ENCODE assay signal across 11 cellular contexts in genomic region chr18:36786686-36787085, GRCh38. TPM values are rescaled to one million over a fixed set of nuclear protein-coding genes. Genes with fewer than 3 reads are reported as not detected.
DNase-seq lines count a peak whose midpoint lies in the region; ATAC-seq and TF ChIP-seq lines count a peak whose summit lies in the region.
"Had no signal": no experiment of that assay in that cellular context is flagged by ENCODE, and none has a peak within 500 bp of the region (broad histone marks: within the 10 kb centered on the region; RNA-seq: fewer than 3 reads in every experiment).

No MANE protein-coding gene starts in this region.

- H3K9me3 Mint-ChIP-seq in CD8-positive, alpha-beta memory T cell = peaks cover 0 to 2% (median 0%) of the 10 kb centered on the region in 5 donors

- CTCF ChIA-PET in CD8-positive, alpha-beta memory T cell (lab: Charles Lee) = no interaction called here

- peak overlapping the region in 1 of 8 donors; percentile 47 for H3K27ac Mint-ChIP-seq in CD8-positive, alpha-beta memory T cell
- H3K27ac Mint-ChIP-seq in T-helper 17 cell = no peak overlapping the region
- H3K27ac Mint-ChIP-seq: activated naive CD8-positive, alpha-beta T cell treated with anti-CD3 and anti-CD28 coated beads, Interleukin-2, amount 10 ng/mL, durations not matched to agents 7 days and 5 days had no signal

- no peak for TF ChIP-seq CTCF in brain microvascular endothelial cell (IDR thresholded peaks at IDR 0.05; ENCODE audit: low read depth, low read length, missing control alignments)

- no peak for ATAC-seq in T-helper 17 cell

- H3K36me3 Mint-ChIP-seq in CD8-positive, alpha-beta memory T cell = peaks cover 24 to 66% (median 28%) of the 10 kb centered on the region in 3 donors
- no peaks in the 10 kb centered on the region for H3K36me3 Mint-ChIP-seq in T-helper 17 cell (ENCODE audit: low read depth)

- H3K4me3 Mint-ChIP-seq in CD8-positive, alpha-beta memory T cell = no peak overlapping the region
- no peak overlapping the region for H3K4me3 Mint-ChIP-seq in T-helper 17 cell
- H3K4me3 Mint-ChIP-seq: activated naive CD8-positive, alpha-beta T cell treated with anti-CD3 and anti-CD28 coated beads, Interleukin-2, amount 10 ng/mL, durations not matched to agents 7 days and 5 days had no signal

- no peaks in the 10 kb centered on the region for H3K27me3 Mint-ChIP-seq in CD8-positive, alpha-beta memory T cell
- no peaks in the 10 kb centered on the region for H3K27me3 Mint-ChIP-seq in T-helper 17 cell
- H3K27me3 Mint-ChIP-seq: activated naive CD8-positive, alpha-beta T cell treated with anti-CD3 and anti-CD28 coated beads, Interleukin-2, amount 10 ng/mL, durations not matched to agents 7 days and 5 days had no signal

- POLR2A ChIA-PET in CD8-positive, alpha-beta memory T cell (lab: Charles Lee) = no interaction called here

- peaks cover 0 to 1% (median 0%) of the 10 kb centered on the region in 3 donors for H3K4me1 Mint-ChIP-seq in CD8-positive, alpha-beta memory T cell
- H3K4me1 Mint-ChIP-seq in T-helper 17 cell = peaks cover 4% of the 10 kb centered on the region
- H3K4me1 Mint-ChIP-seq: activated naive CD8-positive, alpha-beta T cell treated with anti-CD3 and anti-CD28 coated beads, Interleukin-2, amount 10 ng/mL, durations not matched to agents 7 days and 5 days had no signal

- DNase-seq in H4 (ENCODE audit: low spot score) (peak; percentile 54), brain microvascular endothelial cell (peak; percentile 79), iris pigment epithelial cell (ENCODE audit: low read depth) (peak; percentile 93), stromal cell of bone marrow (ENCODE audit: low read depth) (peak; percentile 28), GM19240 (ENCODE audit: insufficient read length, low spot score) (no peak), T-helper 17 cell (no peak)
- no peak for DNase-seq in CD8-positive, alpha-beta memory T cell
- DNase-seq in stimulated activated CD4-positive, alpha-beta T cell treated with anti-CD3 and anti-CD28 coated beads, Interleukin-12 subunit alpha, Interleukin-12 subunit beta, amount 100 ng/mL, for 4 hours = no peak
- DNase-seq: activated naive CD8-positive, alpha-beta T cell treated with anti-CD3 and anti-CD28 coated beads, Interleukin-2, amount 10 ng/mL, durations not matched to agents 7 days and 5 days; DMS79; MM.1S had no signal

- in situ Hi-C loops in brain microvascular endothelial cell (cut with HindIII; ENCODE audit: low pct_ligation_motif_present, low sequenced_read_pairs) = no loop called here

- H3K9me3 ChIP-seq in CD8-positive, alpha-beta memory T cell (ENCODE audit: low read length) = no peaks in the 10 kb centered on the region
- H3K9me3 ChIP-seq in T-helper 17 cell (ENCODE audit: control insufficient read depth, low read length, poor library complexity, severe bottlenecking) = no peaks in the 10 kb centered on the region

- peaks cover 4% of the 10 kb centered on the region for H3K36me3 ChIP-seq in brain microvascular endothelial cell (replicated peaks)
- H3K36me3 ChIP-seq in CD8-positive, alpha-beta memory T cell (ENCODE audit: insufficient read depth, low read length) = no peaks in the 10 kb centered on the region

- H3K4me1 ChIP-seq in CD8-positive, alpha-beta memory T cell (ENCODE audit: insufficient read depth, low read length) = no peaks in the 10 kb centered on the region

- H3K4me3 ChIP-seq in brain microvascular endothelial cell (ENCODE audit: low read depth, low read length) = no peak overlapping the region
- H3K4me3 ChIP-seq in CD8-positive, alpha-beta memory T cell (ENCODE audit: low read length) = no peak overlapping the region

- peak overlapping the region; percentile 22 for H3K27ac ChIP-seq in brain microvascular endothelial cell
- no peak overlapping the region for H3K27ac ChIP-seq in CD8-positive, alpha-beta memory T cell (ENCODE audit: low read depth, low read length)

- no peaks in the 10 kb centered on the region for H3K27me3 ChIP-seq in brain microvascular endothelial cell (replicated peaks)
- no peaks in the 10 kb centered on the region for H3K27me3 ChIP-seq in CD8-positive, alpha-beta memory T cell (ENCODE audit: insufficient read depth, low read length, poor library complexity, severe bottlenecking)

RNA-seq across cellular contexts. Expression of gene TPGS2, which starts 42.1 kb away (rescaled TPM):
- 255 and 313 TPM in 2 replicates for total RNA-seq in H4 (2014; rRNA removed; shearing (Covaris generic))
- 10 to 100 TPM; 70.2 to 75.5 TPM for total RNA-seq in CD8-positive, alpha-beta memory T cell
- polyA plus RNA-seq in CD8-positive, alpha-beta memory T cell = 68.3 TPM
- total RNA-seq in T-helper 17 cell = 10 to 100 TPM; 29.0 to 30.3 TPM

RNA-seq across cellular contexts. Expression of gene KIAA1328, which starts 42.2 kb away (rescaled TPM):
- 2.5 and 3.0 TPM in 2 replicates for total RNA-seq in H4 (2014; rRNA removed; shearing (Covaris generic))
- total RNA-seq in CD8-positive, alpha-beta memory T cell = 1 to 10 TPM; 6.6 to 6.8 TPM
- polyA plus RNA-seq in CD8-positive, alpha-beta memory T cell = 8.3 TPM
- total RNA-seq in T-helper 17 cell = 10 to 100 TPM in 1 of 2 donors, 1 to 10 TPM in 1; 9.0 to 13.9 TPM

Comparison
In these comparisons a context has a peak if more than half of its experiments do, and no peak if none do; other contexts are left out.
1. DNase-seq: peak in H4 (single experiment), brain microvascular endothelial cell (single experiment), iris pigment epithelial cell (single experiment) and stromal cell of bone marrow (single experiment); none in GM19240 (single experiment), CD8-positive, alpha-beta memory T cell (0 of 5), stimulated activated CD4-positive, alpha-beta T cell treated with anti-CD3 and anti-CD28 coated beads, Interleukin-12 subunit alpha, Interleukin-12 subunit beta, amount 100 ng/mL, for 4 hours (single experiment) and T-helper 17 cell (0 of 3).